Comparison of ENCODE assay signal across 20 cellular contexts in the genomic region with DNA sequence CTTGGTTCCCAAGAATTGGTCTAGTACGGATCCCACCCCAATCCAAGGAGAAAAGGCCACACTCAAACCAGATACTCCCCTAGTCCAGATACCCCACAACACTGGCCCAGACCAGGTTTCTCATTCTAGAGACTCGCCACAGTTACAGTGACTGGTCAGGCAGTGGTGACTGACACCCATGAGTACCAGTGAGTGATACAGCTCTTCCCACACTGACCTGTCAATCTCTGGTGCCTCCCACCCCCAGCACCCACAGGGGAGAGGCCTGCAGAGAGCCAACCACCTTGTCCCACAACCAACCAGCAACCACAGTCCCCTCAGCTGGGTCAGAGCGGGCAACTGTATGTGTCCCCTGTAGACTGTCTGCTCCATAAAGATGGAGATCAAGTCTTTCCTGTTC.
DNase-seq lines count a peak whose midpoint lies in the region; FAIRE-seq and TF ChIP-seq lines count a peak whose summit lies in the region.
"Had no signal": no experiment of that assay in that cellular context is flagged by ENCODE, and none has a peak within 500 bp of the region (broad histone marks: within the 10 kb centered on the region; RNA-seq: fewer than 3 reads in every experiment).

No MANE protein-coding gene starts in this region.

- H3K9ac ChIP-seq in mammary epithelial cell (ENCODE audit: insufficient read depth, low read length) (no peak overlapping the region), astrocyte (ENCODE audit: low read length) (no peak overlapping the region)

- TF ChIP-seq CTCF in breast epithelium (IDR thresholded peaks at IDR 0.05) (no peak), mammary epithelial cell (conservative IDR thresholded peaks at IDR 0.05 in 1 of 2, IDR thresholded peaks at IDR 0.05 in 1 of 2; ENCODE audit: extremely low read depth in 1 of 2, insufficient read depth in 1 of 2, low read depth in 1 of 2, low read length in 2 of 2) (no peak), astrocyte (IDR thresholded peaks at IDR 0.05; ENCODE audit: insufficient read depth, low read depth, low read length) (no peak), hepatocyte (IDR thresholded peaks at IDR 0.05; ENCODE audit: poor library complexity) (no peak), tibial artery (IDR thresholded peaks at IDR 0.05) (no peak), GM13977 (IDR thresholded peaks at IDR 0.05; ENCODE audit: extremely low read depth, insufficient read depth, missing control alignments) (no peak)

- no TSS peak for BruUV-seq in mammary epithelial cell (replicated peaks; lab: Mats Ljungman, UMichigan)

- intact Hi-C loops in breast epithelium (cut with DNase I; ENCODE audit: low total_unique reads) (no loop called here), mammary epithelial cell (cut with micrococcal nuclease) (no loop called here), tibial artery (cut with DNase I; ENCODE audit: low total_unique reads) (no loop called here)

- H3K27me3 ChIP-seq in breast epithelium (no peaks in the 10 kb centered on the region), mammary epithelial cell (ENCODE audit: insufficient read depth, low read length) (no peaks in the 10 kb centered on the region), astrocyte (ENCODE audit: insufficient read depth, low read length) (no peaks in the 10 kb centered on the region), hepatocyte (no peaks in the 10 kb centered on the region), tibial artery (no peaks in the 10 kb centered on the region)
- H3K27me3 ChIP-seq: left lung, pancreas had no signal

- FAIRE-seq in astrocyte (lab: Jason Lieb, UNC): no peak
- FAIRE-seq: GM12892, pancreas had no signal

- CTCF ChIA-PET in mammary epithelial cell (lab: Charles Lee; ENCODE audit: low non-redundant PET): no interaction called here

- peaks cover 82% of the 10 kb centered on the region for H3K79me2 ChIP-seq in mammary epithelial cell (ENCODE audit: insufficient read depth, low read length)
- H3K79me2 ChIP-seq in astrocyte (ENCODE audit: insufficient read depth, low read length): peaks cover 33% of the 10 kb centered on the region
- peaks cover 16% of the 10 kb centered on the region for H3K79me2 ChIP-seq in hepatocyte

- H3K4me3 ChIP-seq in breast epithelium (no peak overlapping the region), mammary epithelial cell (replicated peaks in 1 of 3; ENCODE audit: insufficient read depth in 1 of 3, low read depth in 2 of 3, low read length in 3 of 3) (no peak overlapping the region), astrocyte (ENCODE audit: insufficient read depth, low read depth, low read length) (no peak overlapping the region), hepatocyte (no peak overlapping the region), tibial artery (no peak overlapping the region)
- H3K4me3 ChIP-seq: left lung, pancreas had no signal

- H3K9me3 ChIP-seq in breast epithelium: no peaks in the 10 kb centered on the region
- no peaks in the 10 kb centered on the region for H3K9me3 ChIP-seq in mammary epithelial cell (replicated peaks; ENCODE audit: insufficient read depth, low read length)
- H3K9me3 ChIP-seq in astrocyte (ENCODE audit: insufficient read depth, low read depth, low read length): no peaks in the 10 kb centered on the region
- no peaks in the 10 kb centered on the region for H3K9me3 ChIP-seq in hepatocyte (ENCODE audit: low read depth)
- H3K9me3 ChIP-seq in tibial artery: no peaks in the 10 kb centered on the region
- H3K9me3 ChIP-seq: left lung, pancreas had no signal

- TF ChIP-seq POLR2A in breast epithelium (IDR thresholded peaks at IDR 0.05): no peak

- no peak for DNase-seq in breast epithelium (ENCODE audit: low spot score in 2 of 2)
- DNase-seq in mammary epithelial cell: no peak
- DNase-seq in astrocyte (ENCODE audit: low read depth): no peak
- DNase-seq in hepatocyte (ENCODE audit: low spot score): no peak
- DNase-seq in tibial artery: no peak
- DNase-seq in COR-L47 (lab: John Stamatoyannopoulos, UW): no peak
- DNase-seq in HT-29 (ENCODE audit: low spot score): no peak
- no peak for DNase-seq in GM13977 (ENCODE audit: low spot score)
- DNase-seq: activated CD4-positive, alpha-beta T cell treated with anti-CD3 and anti-CD28 coated beads, Interleukin-2, amount 10 ng/mL, durations not matched to agents 24 days and 14 days; cortex of kidney; GDM1; left lung; NCI-H187 treated with DMSO at 0.1 percent for 48 hours; NCI-H446; pancreas; stimulated activated CD8-positive, alpha-beta memory T cell treated with anti-CD3 and anti-CD28 coated beads, Interleukin-4, amount 100 ng/mL, for 48 hours had no signal

- H3K27ac ChIP-seq in breast epithelium (peak overlapping the region; percentile 33 to 76), mammary epithelial cell (ENCODE audit: insufficient read depth, low read depth, low read length) (no peak overlapping the region), astrocyte (ENCODE audit: low read depth, low read length) (no peak overlapping the region), hepatocyte (peak overlapping the region; percentile 44), tibial artery (peak overlapping the region; percentile 61 to 72)
- H3K27ac ChIP-seq: epithelial cell of prostate, pancreas had no signal

- no peaks in the 10 kb centered on the region for H3K9me2 ChIP-seq in hepatocyte (replicated peaks; ENCODE audit: insufficient read depth)

- no peaks in the 10 kb centered on the region for H3K27me3 Mint-ChIP-seq in astrocyte (ENCODE audit: low read depth, unreplicated experiment)
- H3K27me3 Mint-ChIP-seq: activated CD4-positive, alpha-beta T cell treated with anti-CD3 and anti-CD28 coated beads, Interleukin-2, amount 10 ng/mL, durations not matched to agents 24 days and 14 days; IgD-negative memory B cell had no signal

- no peak overlapping the region for H3K27ac Mint-ChIP-seq in astrocyte (ENCODE audit: unreplicated experiment)
- H3K27ac Mint-ChIP-seq: activated CD4-positive, alpha-beta T cell treated with anti-CD3 and anti-CD28 coated beads, Interleukin-2, amount 10 ng/mL, durations not matched to agents 24 days and 14 days; IgD-negative memory B cell had no signal

- dilution Hi-C loops in mammary epithelial cell (cut with HindIII; ENCODE audit: low sequenced_read_pairs): no loop called here

- WGBS in mammary epithelial cell (ENCODE audit: low coverage, missing lambda C conversion rate): 100% methylated on average over 3 of the region's 3 CpGs
- WGBS in hepatocyte (ENCODE audit: low lambda C conversion rate, missing lambda C conversion rate): 94% methylated on average over 3 of the region's 3 CpGs

- in situ Hi-C loops in mammary epithelial cell (cut with MboI; ENCODE audit: low sequenced_read_pairs in 2 of 2) (no loop called here), GM13977 (cut with MboI; ENCODE audit: low pct_unique_long_range_greater_than_20kb, low sequenced_read_pairs, unreplicated experiment) (no loop called here)

- H3K36me3 ChIP-seq in breast epithelium (no peaks in the 10 kb centered on the region), mammary epithelial cell (ENCODE audit: insufficient read depth, low read length) (peaks cover 10% of the 10 kb centered on the region), astrocyte (ENCODE audit: insufficient read depth, low read length) (no peaks in the 10 kb centered on the region), hepatocyte (replicated peaks; ENCODE audit: insufficient read depth, low read depth) (no peaks in the 10 kb centered on the region), tibial artery (peaks cover 0 to 21% (median 4%) of the 10 kb centered on the region in 3 donors)
- H3K36me3 ChIP-seq: pancreas had no signal

- peaks cover 2% of the 10 kb centered on the region for H3K9me3 Mint-ChIP-seq in astrocyte (ENCODE audit: unreplicated experiment)
- H3K9me3 Mint-ChIP-seq: activated CD4-positive, alpha-beta T cell treated with anti-CD3 and anti-CD28 coated beads, Interleukin-2, amount 10 ng/mL, durations not matched to agents 24 days and 14 days; IgD-negative memory B cell had no signal

- no peak overlapping the region for H3K4me3 Mint-ChIP-seq in astrocyte (ENCODE audit: unreplicated experiment)
- H3K4me3 Mint-ChIP-seq: activated CD4-positive, alpha-beta T cell treated with anti-CD3 and anti-CD28 coated beads, Interleukin-2, amount 10 ng/mL, durations not matched to agents 24 days and 14 days; CD14-positive monocyte; IgD-negative memory B cell had no signal

- H2AFZ ChIP-seq in mammary epithelial cell (ENCODE audit: low read depth, low read length): no peak overlapping the region
- H2AFZ ChIP-seq in astrocyte (ENCODE audit: low read depth, low read length): no peak overlapping the region
- H2AFZ ChIP-seq in hepatocyte: no peak overlapping the region

- H3K4me1 ChIP-seq in breast epithelium: peaks cover 8 to 14% of the 10 kb centered on the region in 2 donors
- peaks cover 16% of the 10 kb centered on the region for H3K4me1 ChIP-seq in mammary epithelial cell (ENCODE audit: insufficient read depth, low read length)
- peaks cover 17% of the 10 kb centered on the region for H3K4me1 ChIP-seq in astrocyte (ENCODE audit: insufficient read depth, low read length)
- peaks cover 17% of the 10 kb centered on the region for H3K4me1 ChIP-seq in hepatocyte (ENCODE audit: insufficient read depth)
- H3K4me1 ChIP-seq in tibial artery: peaks cover 4 to 73% (median 67%) of the 10 kb centered on the region in 4 donors
- H3K4me1 ChIP-seq: pancreas had no signal

- H4K20me1 ChIP-seq in mammary epithelial cell (ENCODE audit: insufficient read depth, low read length) (no peaks in the 10 kb centered on the region), astrocyte (ENCODE audit: insufficient read depth, low read length) (peaks cover 50% of the 10 kb centered on the region), hepatocyte (ENCODE audit: insufficient read depth, poor library complexity, severe bottlenecking) (peaks cover 3% of the 10 kb centered on the region)

- H3K36me3 Mint-ChIP-seq in astrocyte (ENCODE audit: low read depth, unreplicated experiment): no peaks in the 10 kb centered on the region
- H3K36me3 Mint-ChIP-seq: CD14-positive monocyte had no signal

- H3K4me1 Mint-ChIP-seq in astrocyte (ENCODE audit: low read depth, unreplicated experiment): peaks cover 29% of the 10 kb centered on the region
- H3K4me1 Mint-ChIP-seq: activated CD4-positive, alpha-beta T cell treated with anti-CD3 and anti-CD28 coated beads, Interleukin-2, amount 10 ng/mL, durations not matched to agents 24 days and 14 days had no signal

- H3K4me2 ChIP-seq in mammary epithelial cell (ENCODE audit: insufficient read depth, low read depth, low read length) (no peak overlapping the region), astrocyte (ENCODE audit: low read length) (peak overlapping the region; percentile 40), hepatocyte (no peak overlapping the region)

Comparison
In these comparisons a context has a peak if more than half of its experiments do, and no peak if none do; other contexts are left out.
1. H3K27ac ChIP-seq: peak in breast epithelium (2 of 2), hepatocyte (single experiment) and tibial artery (2 of 2); none in mammary epithelial cell (single experiment) and astrocyte (single experiment).